Comparison of ENCODE assay signal across 14 cellular contexts in the genomic region with DNA sequence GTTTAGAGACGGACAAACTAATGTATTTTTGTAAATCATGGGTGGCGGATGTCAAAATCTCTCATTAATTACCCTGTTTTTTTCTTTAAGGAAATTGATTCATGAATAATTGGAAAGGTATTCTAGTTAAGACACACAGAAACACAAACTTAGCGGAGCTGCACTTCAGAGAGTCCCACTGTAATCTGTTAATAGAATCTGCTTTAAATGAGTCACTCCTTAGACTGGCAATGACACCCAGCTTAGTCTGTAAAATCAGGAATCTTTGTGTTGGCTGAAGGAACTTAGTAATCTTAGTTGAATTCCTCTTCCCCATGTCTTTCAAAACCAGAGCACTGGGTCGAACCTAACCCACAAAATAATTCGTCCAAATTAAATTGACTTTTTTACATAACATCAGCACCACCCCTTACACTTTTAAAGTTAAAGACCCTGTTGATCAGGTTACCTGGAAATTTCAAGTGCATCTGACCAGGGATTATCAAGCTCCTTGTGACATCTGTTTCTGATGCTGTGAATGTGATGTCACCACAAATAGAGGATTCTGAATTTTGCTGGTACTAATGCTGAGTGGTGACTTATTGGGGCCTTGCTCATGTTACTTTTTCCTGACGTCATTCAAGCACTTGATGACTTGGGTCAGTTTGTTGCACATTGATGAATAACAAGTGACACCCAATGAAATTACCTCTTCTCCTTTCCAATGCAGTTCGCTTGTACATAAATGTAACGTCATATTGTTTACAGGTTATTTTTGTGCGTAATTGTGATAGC.
DNase-seq lines count a peak whose midpoint lies in the region; ATAC-seq and TF ChIP-seq lines count a peak whose summit lies in the region.
"Had no signal": no experiment of that assay in that cellular context is flagged by ENCODE, and none has a peak within 500 bp of the region (broad histone marks: within the 10 kb centered on the region; RNA-seq: fewer than 3 reads in every experiment).

No MANE protein-coding gene starts in this region.

- no peak overlapping the region for H3K4me3 ChIP-seq in fibroblast of pulmonary artery (replicated peaks; ENCODE audit: low read depth, low read length)
- H3K4me3 ChIP-seq in skeletal muscle satellite cell (ENCODE audit: low read length), result no peak overlapping the region
- H3K4me3 ChIP-seq: sigmoid colon, thyroid gland had no signal

- peaks cover 24% of the 10 kb centered on the region for H3K4me1 ChIP-seq in skeletal muscle satellite cell (ENCODE audit: control insufficient read depth, insufficient read depth, low read length)
- H3K4me1 ChIP-seq: sigmoid colon, thyroid gland had no signal

- TF ChIP-seq CTCF in fibroblast of pulmonary artery (IDR thresholded peaks at IDR 0.05; ENCODE audit: low read length, missing control alignments), result no peak

- H3K4me2 ChIP-seq in skeletal muscle satellite cell (ENCODE audit: low read length), result peak overlapping the region; percentile 40

- H3K9ac ChIP-seq in skeletal muscle satellite cell (ENCODE audit: low read depth, low read length), result no peak overlapping the region

- ATAC-seq in HG02884 (IDR thresholded peaks at IDR 0.05; ENCODE audit: unreplicated experiment), result no peak
- ATAC-seq: naive thymus-derived CD8-positive, alpha-beta T cell had no signal

- H3K27me3 ChIP-seq in skeletal muscle satellite cell (ENCODE audit: control insufficient read depth, insufficient read depth, low read length), result no peaks in the 10 kb centered on the region
- H3K27me3 ChIP-seq: sigmoid colon, thyroid gland had no signal

- no peaks in the 10 kb centered on the region for H3K9me3 ChIP-seq in skeletal muscle satellite cell (replicated peaks; ENCODE audit: low read length)
- H3K9me3 ChIP-seq: sigmoid colon, thyroid gland had no signal

- DNase-seq in H4 (ENCODE audit: low spot score), result peak; percentile 10
- peak; percentile 3 for DNase-seq in T1000 (lab: John Stamatoyannopoulos, UW)
- DNase-seq in fibroblast of pulmonary artery (ENCODE audit: low read depth), result peak; percentile 27
- DNase-seq in cerebellar nuclear complex (lab: John Stamatoyannopoulos, UW), result no peak
- DNase-seq in stimulated activated CD8-positive, alpha-beta memory T cell treated with anti-CD3 and anti-CD28 coated beads, Interleukin-4, amount 100 ng/mL, for 48 hours, result no peak
- DNase-seq in GDM1 (lab: John Stamatoyannopoulos, UW), result no peak
- DNase-seq: activated B cell treated with CpG ODN at 0.5 μM for 24 hours; naive thymus-derived CD8-positive, alpha-beta T cell; NCI-H1436 treated with DMSO at 0.1 percent for 48 hours; SHP77 treated with DMSO at 0.1 percent for 48 hours; sigmoid colon; thyroid gland had no signal

- no peaks in the 10 kb centered on the region for H3K36me3 ChIP-seq in skeletal muscle satellite cell (ENCODE audit: insufficient read depth, low read length)
- H3K36me3 ChIP-seq: sigmoid colon, thyroid gland had no signal

Comparison
In these comparisons a context has a peak if more than half of its experiments do, and no peak if none do; other contexts are left out.
1. DNase-seq: peak in H4 (single experiment), T1000 (single experiment) and fibroblast of pulmonary artery (single experiment); none in cerebellar nuclear complex (0 of 2), stimulated activated CD8-positive, alpha-beta memory T cell treated with anti-CD3 and anti-CD28 coated beads, Interleukin-4, amount 100 ng/mL, for 48 hours (single experiment) and GDM1 (single experiment).